In the genomic region with DNA sequence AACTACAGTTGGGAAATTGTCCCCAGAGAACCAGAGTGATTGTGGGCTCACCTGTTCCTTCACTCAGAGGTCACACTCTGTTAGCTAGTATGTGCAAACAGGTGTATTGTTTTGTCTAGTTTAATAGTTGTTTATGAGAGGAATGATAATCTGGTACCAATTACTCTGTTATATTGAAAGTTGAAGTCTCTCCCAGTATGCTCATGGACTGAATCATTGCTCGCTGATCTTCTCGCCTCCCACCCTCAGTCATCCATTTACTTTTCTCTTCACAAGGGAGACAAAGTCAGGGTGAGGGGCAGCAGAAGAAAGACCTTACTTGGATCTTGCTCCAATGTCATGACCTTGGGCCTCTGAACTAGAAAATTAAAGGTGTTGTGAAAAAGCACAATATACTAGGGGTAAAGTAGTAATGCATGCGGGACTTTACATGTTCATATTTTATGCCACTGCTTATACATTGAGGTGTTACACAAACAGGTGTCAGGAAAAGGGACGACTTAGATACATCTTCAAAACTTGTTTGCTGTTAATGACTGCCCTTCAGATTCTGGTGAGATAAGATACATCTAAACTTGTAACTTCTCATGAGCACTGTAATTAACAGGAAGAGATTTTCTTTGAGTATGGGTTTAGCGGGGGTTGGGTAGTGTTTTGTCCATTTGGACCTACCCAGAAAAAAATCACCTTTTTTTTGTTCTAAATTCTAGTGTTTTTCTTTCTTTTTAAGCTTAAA, we compare ENCODE assay signal across 17 cellular contexts. TPM values are rescaled to one million over a fixed set of nuclear protein-coding genes. Genes with fewer than 3 reads are reported as not detected.
DNase-seq lines count a peak whose midpoint lies in the region; ATAC-seq, FAIRE-seq and TF ChIP-seq lines count a peak whose summit lies in the region.
"Had no signal": no experiment of that assay in that cellular context is flagged by ENCODE, and none has a peak within 500 bp of the region (broad histone marks: within the 10 kb centered on the region; RNA-seq: fewer than 3 reads in every experiment).

No MANE protein-coding gene starts in this region.

- H3K36me3 Mint-ChIP-seq in T-helper 17 cell (ENCODE audit: low read depth) (peaks cover 4% of the 10 kb centered on the region), immature natural killer cell (no peaks in the 10 kb centered on the region)

- H3K9ac ChIP-seq in BLaER1 treated with 17β-estradiol and CSF1 and Interleukin-3, amounts not matched to agents 10 nM and 100 nM = no peak overlapping the region

- no peaks in the 10 kb centered on the region for H3K27me3 ChIP-seq in BLaER1 treated with 17β-estradiol and CSF1 and Interleukin-3, amounts not matched to agents 10 nM and 100 nM
- H3K27me3 ChIP-seq: heart right ventricle, MG63, suprapubic skin had no signal

- H3K27me3 Mint-ChIP-seq in T-helper 17 cell (no peaks in the 10 kb centered on the region), immature natural killer cell (ENCODE audit: low read depth in 3 of 3) (peaks cover 0 to 3% (median 0%) of the 10 kb centered on the region in 3 donors)

- peaks cover 68% of the 10 kb centered on the region for H3K4me1 Mint-ChIP-seq in T-helper 17 cell
- H3K4me1 Mint-ChIP-seq in immature natural killer cell = peaks cover 86 to 100% of the 10 kb centered on the region in 2 donors

- no peak overlapping the region for H3K4me3 ChIP-seq in BLaER1 treated with 17β-estradiol and CSF1 and Interleukin-3, amounts not matched to agents 10 nM and 100 nM
- H3K4me3 ChIP-seq: HAP-1, heart right ventricle, MG63, suprapubic skin had no signal

- peaks cover 0 to 28% (median 12%) of the 10 kb centered on the region in 11 experiments; a peak in 10 of 22 replicates for H3K36me3 ChIP-seq in BLaER1 treated with 17β-estradiol and CSF1 and Interleukin-3, amounts not matched to agents 10 nM and 100 nM
- H3K36me3 ChIP-seq: HAP-1, heart right ventricle, MG63, suprapubic skin had no signal

- TF ChIP-seq POLR2A in GM12891 (IDR thresholded peaks at IDR 0.05; ENCODE audit: low read depth, low read length) = no peak
- TF ChIP-seq POLR2A in erythroblast (IDR thresholded peaks at IDR 0.05; ENCODE audit: low read length) = no peak

- no peak overlapping the region for H3K27ac ChIP-seq in BLaER1 treated with 17β-estradiol and CSF1 and Interleukin-3, amounts not matched to agents 10 nM and 100 nM
- H3K27ac ChIP-seq: heart right ventricle, suprapubic skin had no signal

- no peak for DNase-seq in GM12891 (ENCODE audit: insufficient read length, low spot score)
- DNase-seq in T-helper 17 cell = no peak
- DNase-seq in immature natural killer cell = no peak
- DNase-seq in erythroblast (lab: John Stamatoyannopoulos, UW) = no peak
- DNase-seq in OCI-M2 (lab: John Stamatoyannopoulos, UW; ENCODE audit: unreplicated experiment) = no peak
- no peak for DNase-seq in C1 segment of cervical spinal cord (lab: John Stamatoyannopoulos, UW)
- DNase-seq: effector CD4-positive, alpha-beta T cell; heart right ventricle; mesenchymal stem cell; MG63; NCI-H2081 treated with DMSO at 0.1 percent for 48 hours; retina had no signal

- FAIRE-seq in GM12891 (lab: Jason Lieb, UNC) = peak; percentile 76
- FAIRE-seq: islet of Langerhans had no signal

- peaks cover 4 to 29% (median 18%) of the 10 kb centered on the region in 10 experiments; a peak in 16 of 20 replicates for H3K4me1 ChIP-seq in BLaER1 treated with 17β-estradiol and CSF1 and Interleukin-3, amounts not matched to agents 10 nM and 100 nM

- H3K9me3 Mint-ChIP-seq in immature natural killer cell = no peaks in the 10 kb centered on the region

- peak overlapping the region; percentile 75 for H3K4me3 Mint-ChIP-seq in T-helper 17 cell
- peak overlapping the region; percentile 59 to 82 (median 76) for H3K4me3 Mint-ChIP-seq in immature natural killer cell

- H3K27ac Mint-ChIP-seq in T-helper 17 cell = peak overlapping the region; percentile 93
- peak overlapping the region; percentile 46 to 83 (median 74) for H3K27ac Mint-ChIP-seq in immature natural killer cell

- peaks cover 0 to 19% (median 9%) of the 10 kb centered on the region in 11 experiments; a peak in 10 of 22 replicates for H3K9me3 ChIP-seq in BLaER1 treated with 17β-estradiol and CSF1 and Interleukin-3, amounts not matched to agents 10 nM and 100 nM (replicated peaks in 1 of 11)
- no peaks in the 10 kb centered on the region for H3K9me3 ChIP-seq in T-helper 17 cell (ENCODE audit: control insufficient read depth, low read length, poor library complexity, severe bottlenecking)
- H3K9me3 ChIP-seq: HAP-1, heart right ventricle, MG63, suprapubic skin had no signal

- H3K4me2 ChIP-seq in BLaER1 treated with 17β-estradiol and CSF1 and Interleukin-3, amounts not matched to agents 10 nM and 100 nM = peak overlapping the region in 6 of 11 experiments; percentile 4 to 24 (median 12); a peak in 3 of 22 replicates

- H4K20me1 ChIP-seq in BLaER1 treated with 17β-estradiol and CSF1 and Interleukin-3, amounts not matched to agents 10 nM and 100 nM = peaks cover 0 to 59% (median 19%) of the 10 kb centered on the region in 11 experiments; a peak in 11 of 22 replicates

- ATAC-seq in T-helper 17 cell (no peak), HG03196 (IDR thresholded peaks at IDR 0.05; ENCODE audit: unreplicated experiment) (no peak)
- ATAC-seq: heart right ventricle had no signal

TF ChIP-seq in GM12891, 5 proteins besides CTCF, POLR2A, EP300 and RAD21:
- no peak for TF ChIP-seq SPI1 (IDR thresholded peaks at IDR 0.05; ENCODE audit: low read depth, low read length)
- no peak for TF ChIP-seq TAF1 (IDR thresholded peaks at IDR 0.05; ENCODE audit: low read depth, low read length)
- TF ChIP-seq PAX5 (IDR thresholded peaks at IDR 0.05; ENCODE audit: insufficient read depth, low read length, severe bottlenecking) = no peak
- TF ChIP-seq POLR2AphosphoS5 (IDR thresholded peaks at IDR 0.05; ENCODE audit: low read depth, low read length) = no peak
- no peak for TF ChIP-seq POU2F2 (IDR thresholded peaks at IDR 0.05; ENCODE audit: low read depth, low read length)

RNA-seq across cellular contexts. Expression of a gene that starts 36.9 kb away (rescaled TPM):
- 9.2 TPM for polyA plus RNA-seq in GM12891 (2012; ENCODE audit: low read depth, missing spikeins)
- 10 to 100 TPM; 72.4 to 80.7 TPM for total RNA-seq in T-helper 17 cell
- 10 to 100 TPM; 33.2 to 80.4 (median 39.9) TPM for polyA plus RNA-seq in immature natural killer cell
